Comparison of ENCODE assay signal across 11 cellular contexts in the genomic region with DNA sequence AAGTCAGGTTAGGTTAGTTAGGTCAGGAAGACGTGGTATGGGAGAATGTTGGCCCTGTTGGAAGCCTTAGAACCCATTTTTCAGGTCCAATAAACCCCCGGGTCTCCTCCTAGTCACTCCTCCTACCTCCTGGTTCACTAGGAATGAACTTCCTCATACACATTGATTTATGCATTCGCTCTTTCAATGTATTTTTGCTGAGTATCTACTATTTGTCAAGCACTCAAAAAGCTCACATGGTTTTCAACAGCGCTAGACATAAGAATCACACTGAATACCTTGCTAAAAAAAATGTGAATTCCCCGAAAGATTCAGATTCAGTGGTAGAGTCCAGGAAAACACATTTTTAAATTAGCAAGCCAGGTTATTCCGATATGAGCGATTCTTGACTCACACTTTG.
"Had no signal": no experiment of that assay in that cellular context is flagged by ENCODE, and none has a peak within 500 bp of the region (broad histone marks: within the 10 kb centered on the region; RNA-seq: fewer than 3 reads in every experiment).

No MANE protein-coding gene starts in this region.

- H3K27ac ChIP-seq: GM23248 had no signal

- DNase-seq: GM23248, GOT3, H7, H9, HCEC 1CT, HFFc6 had no signal

- H3K4me2 ChIP-seq: GM23338 had no signal

- H3K9ac ChIP-seq: GM23248 had no signal

- H2AFZ ChIP-seq: GM23248, GM23338 had no signal

- ATAC-seq: GM23338, HCT116 had no signal

- H3K9me3 ChIP-seq: HAP-1 had no signal

- H3K36me3 ChIP-seq: HAP-1 had no signal

- H3K4me3 ChIP-seq: GM23248, GM23338, HAP-1 had no signal

- H3K4me1 ChIP-seq: HAP-1 had no signal

- FAIRE-seq: H1, H54 had no signal
